8 cellular contexts compared by ENCODE assay signal in the genomic region with DNA sequence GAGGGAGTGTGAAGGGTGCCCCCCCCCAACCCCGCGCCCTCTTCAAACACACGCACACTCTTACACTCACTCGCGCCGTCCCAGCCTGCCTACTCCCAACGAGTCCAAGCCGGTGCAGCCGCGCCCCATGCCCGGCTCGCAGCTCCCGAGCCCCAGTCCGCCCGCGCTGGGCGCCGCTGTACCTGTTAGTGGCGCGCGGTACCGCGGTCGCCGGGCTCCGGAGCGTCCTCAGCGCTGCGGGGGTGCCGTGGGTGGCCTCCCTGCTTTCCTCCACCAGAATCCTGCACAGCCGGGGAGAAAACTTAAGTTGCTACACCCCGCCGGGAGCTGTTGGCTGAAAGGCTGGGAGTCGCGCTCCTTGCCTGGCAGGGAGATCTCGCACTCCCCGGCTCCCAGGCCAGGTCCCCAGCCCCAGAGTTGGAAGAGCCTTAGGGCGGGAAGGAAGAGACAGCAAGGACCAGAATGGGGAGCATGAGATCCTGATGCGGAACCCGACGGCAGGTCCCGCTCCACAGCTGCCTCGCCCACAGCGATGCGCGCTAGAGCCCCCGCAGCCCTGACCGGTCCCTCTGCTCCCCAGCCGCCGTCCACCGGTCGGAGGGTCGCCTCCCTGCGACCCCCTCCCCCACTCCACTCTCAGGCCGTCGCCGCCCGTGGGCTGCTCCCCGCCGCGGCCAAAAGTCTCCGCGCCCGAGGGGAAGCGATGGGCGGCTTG. TPM values are rescaled to one million over a fixed set of nuclear protein-coding genes. Genes with fewer than 3 reads are reported as not detected.
DNase-seq lines count a peak whose midpoint lies in the region; ATAC-seq and TF ChIP-seq lines count a peak whose summit lies in the region.

No MANE protein-coding gene starts in this region.

- no peak for ATAC-seq in HG03469 (IDR thresholded peaks at IDR 0.05; ENCODE audit: unreplicated experiment)

- H2AFZ ChIP-seq in SK-N-SH (ENCODE audit: low read depth), result peak overlapping the region; percentile 81

- no peak overlapping the region for H3K27ac ChIP-seq in SK-N-SH (ENCODE audit: low read depth in 2 of 2, low read length in 1 of 2)
- no peak overlapping the region for H3K27ac ChIP-seq in iPS-18a (ENCODE audit: low read length)

- 4% methylated on average over 8 of the region's 66 CpGs for WGBS in SK-N-SH (ENCODE audit: low lambda C conversion rate)

- H3K27me3 ChIP-seq in H7 (ENCODE audit: control insufficient read depth, insufficient read depth, low read length) (peaks cover 26% of the 10 kb centered on the region), SK-N-SH (ENCODE audit: insufficient read depth) (no peaks in the 10 kb centered on the region), iPS-18a (ENCODE audit: control insufficient read depth, insufficient read depth, low read length) (peaks cover 42% of the 10 kb centered on the region)

- POLR2A ChIA-PET in SK-N-SH (lab: Yijun Ruan, JAX), result no interaction called here

- no peaks in the 10 kb centered on the region for H3K79me2 ChIP-seq in SK-N-SH (ENCODE audit: insufficient read depth)

- H3K4me1 ChIP-seq in SK-N-SH (ENCODE audit: control insufficient read depth in 1 of 2, insufficient read depth in 2 of 2, low read depth in 1 of 2, low read length in 1 of 2) (peaks cover 0 to 5% of the 10 kb centered on the region in 2 experiments; a peak in 2 of 4 replicates), iPS-18a (ENCODE audit: control insufficient read depth, low read depth, low read length) (peaks cover 27% of the 10 kb centered on the region)

- no peaks in the 10 kb centered on the region for H4K20me1 ChIP-seq in SK-N-SH (ENCODE audit: insufficient read depth)

- no peak for TF ChIP-seq RAD21 in SK-N-SH (IDR thresholded peaks at IDR 0.05; ENCODE audit: low read length)

- no peaks in the 10 kb centered on the region for H3K9me2 ChIP-seq in SK-N-SH

- TF ChIP-seq CTCF in SK-N-SH (IDR thresholded peaks at IDR 0.05) (no peak), astrocyte of the cerebellum (IDR thresholded peaks at IDR 0.05; ENCODE audit: low read depth, low read length, missing control alignments) (no peak)

- H3K4me3 ChIP-seq in H7 (ENCODE audit: insufficient read depth, low read depth, low read length), result peak overlapping the region; percentile 67
- peak overlapping the region; percentile 51 to 54 for H3K4me3 ChIP-seq in SK-N-SH (ENCODE audit: low read depth in 2 of 2, low read length in 1 of 2)
- peak overlapping the region; percentile 78 for H3K4me3 ChIP-seq in astrocyte of the cerebellum (ENCODE audit: low read depth, low read length)
- peak overlapping the region; percentile 67 for H3K4me3 ChIP-seq in iPS-18a (ENCODE audit: low read length)

- H3K36me3 ChIP-seq in H7 (replicated peaks; ENCODE audit: control insufficient read depth, insufficient read depth, low read length) (no peaks in the 10 kb centered on the region; the same call in 1 of the 2 replicates), SK-N-SH (replicated peaks in 1 of 2; ENCODE audit: control insufficient read depth in 1 of 2, insufficient read depth in 2 of 2, low read length in 1 of 2) (no peaks in the 10 kb centered on the region), iPS-18a (ENCODE audit: control insufficient read depth, low read depth, low read length) (no peaks in the 10 kb centered on the region)

- H3K4me2 ChIP-seq in SK-N-SH, result peak overlapping the region; percentile 83

- TF ChIP-seq EP300 in SK-N-SH (IDR thresholded peaks at IDR 0.05; ENCODE audit: borderline replicate concordance in 1 of 2, low read depth in 1 of 2, low read length in 1 of 2), result no peak

- H3K9me3 ChIP-seq in SK-N-SH (no peaks in the 10 kb centered on the region; the same call in none of the 2 replicates), iPS-18a (ENCODE audit: control insufficient read depth, low read depth, low read length) (peaks cover 8% of the 10 kb centered on the region)

- in situ Hi-C loops in astrocyte of the cerebellum (cut with HindIII; ENCODE audit: low sequenced_read_pairs), result no loop called here

- H3K9ac ChIP-seq in SK-N-SH (no peak overlapping the region), iPS-18a (ENCODE audit: low read length) (peak overlapping the region; percentile 50)

- H3F3A ChIP-seq in SK-N-SH (replicated peaks; ENCODE audit: insufficient read depth), result peaks cover 5% of the 10 kb centered on the region

- peak; percentile 37 for DNase-seq in CD1c-positive myeloid dendritic cell (ENCODE audit: extremely low spot score)
- DNase-seq in H7, result peak; percentile 78
- peak; percentile 68 for DNase-seq in SK-N-SH
- DNase-seq in astrocyte of the cerebellum (ENCODE audit: low read depth), result no peak
- peak; percentile 6 to 24 for DNase-seq in stimulated activated CD4-positive, alpha-beta T cell treated with anti-CD3 and anti-CD28 coated beads, Interleukin-15, amount 100 ng/mL, for 1 hour (ENCODE audit: low read depth in 1 of 2, low spot score in 1 of 2)
- DNase-seq in DMS79 (lab: John Stamatoyannopoulos, UW), result no peak

- CTCF ChIA-PET in SK-N-SH (lab: Yijun Ruan, JAX), result interaction anchor here (1.1 to 2.4 kb wide), 5 partner anchors 9 to 24 kb away, joined by 3 to 6 read pairs (median 4); no protein-coding TSS in a partner anchor

TF ChIP-seq in SK-N-SH, 30 proteins besides CTCF, POLR2A, EP300 and RAD21:
- TF ChIP-seq FOSL2 (IDR thresholded peaks at IDR 0.05; ENCODE audit: borderline replicate concordance, low read depth), result no peak
- no peak for TF ChIP-seq MXI1 (IDR thresholded peaks at IDR 0.05; ENCODE audit: low read depth, low read length)

RNA-seq across cellular contexts. Expression of gene ST8SIA6, which starts 0.9 kb away (rescaled TPM):
- 1.8 and 2.9 TPM in 2 replicates for total RNA-seq in H7 (2014; rRNA removed; shearing (Covaris generic))
- polyA plus RNA-seq in SK-N-SH (2012; rRNA removed), result 0.03 TPM in 1 of 2 replicates, not detected in the other
- polyA plus RNA-seq in SK-N-SH (2012; cell fraction: cytosol; rRNA removed), result 0.03 TPM in 1 of 2 replicates, not detected in the other
- polyA plus RNA-seq in SK-N-SH (2012; cell fraction: nucleus; rRNA removed), result not detected in 2 replicates

Comparison
In these comparisons a context has a peak if more than half of its experiments do, and no peak if none do; other contexts are left out.
1. DNase-seq: peak in CD1c-positive myeloid dendritic cell (single experiment), H7 (single experiment), SK-N-SH (single experiment) and stimulated activated CD4-positive, alpha-beta T cell treated with anti-CD3 and anti-CD28 coated beads, Interleukin-15, amount 100 ng/mL, for 1 hour (2 of 2); none in astrocyte of the cerebellum (single experiment) and DMS79 (single experiment).
2. Peak in every context shown above with its lines, with median percentiles within 50 percentile points of each other: H3K4me3 ChIP-seq.